9 cellular contexts compared by ENCODE assay signal in the genomic region with DNA sequence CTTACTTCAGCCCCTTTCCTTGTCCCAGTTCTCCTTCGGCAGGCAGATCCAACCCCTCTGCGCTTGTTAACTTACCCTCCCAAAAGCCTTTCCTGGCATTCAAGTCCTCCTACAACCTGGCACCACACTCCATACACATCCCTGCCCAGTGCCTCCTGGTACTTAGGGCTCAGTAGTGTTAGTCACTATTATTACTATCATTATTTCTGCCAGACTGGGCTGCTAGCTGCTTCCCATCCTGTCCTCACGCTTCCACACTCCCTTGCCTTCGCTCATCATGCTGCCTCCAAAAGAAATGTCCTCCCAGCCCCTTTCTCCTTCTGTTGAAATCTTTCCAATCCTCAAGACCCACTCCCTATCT. TPM values are rescaled to one million over a fixed set of nuclear protein-coding genes. Genes with fewer than 3 reads are reported as not detected.
DNase-seq lines count a peak whose midpoint lies in the region; ATAC-seq, FAIRE-seq and TF ChIP-seq lines count a peak whose summit lies in the region.
"Had no signal": no experiment of that assay in that cellular context is flagged by ENCODE, and none has a peak within 500 bp of the region (broad histone marks: within the 10 kb centered on the region; RNA-seq: fewer than 3 reads in every experiment).

No MANE protein-coding gene starts in this region.

- H4K5ac ChIP-seq in H1 (ENCODE audit: insufficient read length, low read depth, low read length): peak overlapping the region; percentile 41

- H3K23me2 ChIP-seq in H1 (ENCODE audit: low read depth, low read length): peaks cover 9% of the 10 kb centered on the region

- no peak overlapping the region for H3K23ac ChIP-seq in H1 (ENCODE audit: insufficient read length)
- no peak overlapping the region for H3K23ac ChIP-seq in neuronal stem cell (ENCODE audit: low read depth, low read length, poor library complexity)

- no peak for TF ChIP-seq CTCF in PC-9 (conservative IDR thresholded peaks at IDR 0.05)
- no peak for TF ChIP-seq CTCF in H1 (IDR thresholded peaks at IDR 0.05; ENCODE audit: control extremely low read depth in 1 of 3, insufficient read depth in 1 of 3, low read depth in 1 of 3, low read length in 3 of 3)
- TF ChIP-seq CTCF in GM10266 (IDR thresholded peaks at IDR 0.05; ENCODE audit: control insufficient read depth, insufficient read depth, low read depth, missing control alignments): no peak

- H3K9ac ChIP-seq in BLaER1 (0 out of 2 replicates have a peak overlapping the region, but pooled peaks have one; percentile 96), H1 (replicated peaks in 1 of 4; ENCODE audit: extremely low read depth in 1 of 4, low read depth in 3 of 4, low read length in 3 of 4) (no peak overlapping the region), neuronal stem cell (ENCODE audit: low read depth, low read length, poor library complexity) (no peak overlapping the region)

- no peak overlapping the region for H4K8ac ChIP-seq in H1 (ENCODE audit: extremely low read depth, insufficient read depth, low read length)
- H4K8ac ChIP-seq in neuronal stem cell (ENCODE audit: low read depth, low read length): no peak overlapping the region

- POLR2A ChIA-PET in PC-9 (lab: Charles Lee; ENCODE audit: unreplicated experiment): interaction anchor here (0.6 to 1.4 kb wide), 2 partner anchors 14 to 17 kb away, joined by 5 to 10 read pairs; no protein-coding TSS in a partner anchor
- POLR2A ChIA-PET in H1 (lab: Charles Lee; ENCODE audit: partially characterized antibody): interaction anchor here (0.8 to 29.3 kb wide), 11 partner anchors 9 to 88 kb away, joined by 3 to 480 read pairs (median 6); no protein-coding TSS in a partner anchor

- H2BK15ac ChIP-seq in H1 (ENCODE audit: low read length) (peak overlapping the region; percentile 66), neuronal stem cell (ENCODE audit: low read length) (no peak overlapping the region)

- TF ChIP-seq POLR2A in H1 (IDR thresholded peaks at IDR 0.05; ENCODE audit: control extremely low read depth in 1 of 2, low read depth in 2 of 2, low read length in 2 of 2): no peak

- H3F3A ChIP-seq in PC-9 (ENCODE audit: insufficient read depth, low read depth): peaks cover 48% of the 10 kb centered on the region

- peak overlapping the region; percentile 29; the same call in 1 of the 2 replicates for H2BK20ac ChIP-seq in H1 (ENCODE audit: low read length)

- BruUV-seq in PC-9 (replicated peaks; lab: Mats Ljungman, UMichigan): no TSS peak

- TF ChIP-seq EP300 in H1 (IDR thresholded peaks at IDR 0.05; ENCODE audit: borderline replicate concordance in 1 of 2, low read depth in 2 of 2, low read length in 2 of 2): no peak

- peak overlapping the region; percentile 92 for H3K4me2 ChIP-seq in BLaER1
- peak overlapping the region; percentile 99 for H3K4me2 ChIP-seq in PC-9
- H3K4me2 ChIP-seq in H1 (ENCODE audit: insufficient read depth in 1 of 2, low read depth in 2 of 2, low read length in 2 of 2): peak overlapping the region; percentile 94 to 99; a peak in 3 of 4 replicates
- H3K4me2 ChIP-seq in neuronal stem cell (ENCODE audit: insufficient read depth, low read length, poor library complexity, severe bottlenecking): no peak overlapping the region

- H3K18ac ChIP-seq in H1 (ENCODE audit: extremely low read depth, low read length) (peak overlapping the region; percentile 91; the same call in 1 of the 2 replicates), neuronal stem cell (ENCODE audit: low read length) (peak overlapping the region; percentile 27)

- H3K27ac ChIP-seq in BLaER1 (peak overlapping the region; percentile 98; the same call in 1 of the 2 replicates), PC-9 (peak overlapping the region; percentile 80), H1 (ENCODE audit: low read depth, low read length) (no peak overlapping the region), neuronal stem cell (replicated peaks; ENCODE audit: low read length) (peak overlapping the region; percentile 76)
- H3K27ac ChIP-seq: HL-60 had no signal

- H3K14ac ChIP-seq in H1 (ENCODE audit: insufficient read length): no peak overlapping the region
- H3K14ac ChIP-seq in neuronal stem cell (ENCODE audit: low read length): peak overlapping the region; percentile 2

- H2BK12ac ChIP-seq in H1 (ENCODE audit: low read depth, low read length) (peak overlapping the region; percentile 96), neuronal stem cell (ENCODE audit: low read length) (no peak overlapping the region)

- 93% methylated on average over 4 of the region's 4 CpGs; no CpG with 5 or more reads in 1 of the 2 experiments for WGBS in H1 (ENCODE audit: extremely low coverage in 1 of 2, insufficient coverage in 1 of 2, insufficient read length in 1 of 2, insufficient replicate concordance in 2 of 2, low coverage in 1 of 2, low lambda C conversion rate in 2 of 2, missing lambda C conversion rate in 1 of 2), 2 experiments
- no CpG with 5 or more reads among the region's 4 CpGs for WGBS in neuronal stem cell (ENCODE audit: extremely low coverage in 2 of 2, insufficient read length in 2 of 2, insufficient replicate concordance in 1 of 2), 2 donors

- peak overlapping the region; percentile 67 for H2AK5ac ChIP-seq in H1 (ENCODE audit: low read depth, low read length)
- H2AK5ac ChIP-seq in neuronal stem cell (ENCODE audit: low read depth, low read length): peak overlapping the region; percentile 36

- H3K56ac ChIP-seq in H1 (replicated peaks; ENCODE audit: insufficient read length, low read depth, low read length): no peak overlapping the region

- peak overlapping the region; percentile 77 for H2AFZ ChIP-seq in PC-9
- H2AFZ ChIP-seq in H1 (ENCODE audit: low read length): no peak overlapping the region; the same call in 1 of the 2 replicates
- peak overlapping the region; percentile 66 for H2AFZ ChIP-seq in neuronal stem cell (ENCODE audit: low read length)

- peak overlapping the region; percentile 100 for H2BK5ac ChIP-seq in H1 (ENCODE audit: low read depth, low read length)
- no peak overlapping the region for H2BK5ac ChIP-seq in neuronal stem cell (ENCODE audit: low read length)

- H3K9me2 ChIP-seq in PC-9 (ENCODE audit: insufficient read depth): no peaks in the 10 kb centered on the region

- H3K9me3 ChIP-seq in BLaER1 (no peaks in the 10 kb centered on the region), PC-9 (ENCODE audit: insufficient read depth, low read depth) (no peaks in the 10 kb centered on the region), H1 (ENCODE audit: insufficient read depth in 2 of 2, low read depth in 1 of 2, low read length in 1 of 2) (no peaks in the 10 kb centered on the region), neuronal stem cell (replicated peaks in 1 of 2; ENCODE audit: control insufficient read depth in 2 of 2, insufficient read depth in 1 of 2, low read depth in 1 of 2, low read length in 2 of 2) (no peaks in the 10 kb centered on the region)

- TF ChIP-seq RAD21 in H1 (IDR thresholded peaks at IDR 0.05 in 1 of 2, conservative IDR thresholded peaks at IDR 0.05 in 1 of 2; ENCODE audit: low read depth in 2 of 2, low read length in 2 of 2): no peak

- CTCF ChIA-PET in PC-9 (lab: Charles Lee): interaction anchor here (1.0 to 1.1 kb wide), 2 partner anchors 8 to 17 kb away, joined by 3 to 5 read pairs; no protein-coding TSS in a partner anchor
- CTCF ChIA-PET in H1 (lab: Charles Lee; ENCODE audit: partially characterized antibody): interaction anchor here (0.7 to 58.8 kb wide), 9 partner anchors 11 to 197 kb away, joined by 3 to 2001 read pairs (median 5); partner anchors contain the start of gene RAPGEF3

- DNase-seq in PC-9 (no peak), H1 (ENCODE audit: low read depth in 1 of 2, low spot score in 2 of 2) (no peak), neuronal stem cell (ENCODE audit: low spot score) (no peak), GM10266 (ENCODE audit: extremely low spot score) (no peak), COLO829 (ENCODE audit: low spot score) (no peak), left lobe of liver (ENCODE audit: low spot score) (no peak)

- H3K79me1 ChIP-seq in H1 (ENCODE audit: low read depth, low read length): peaks cover 8% of the 10 kb centered on the region
- H3K79me1 ChIP-seq in neuronal stem cell (ENCODE audit: low read depth, low read length): peaks cover 4% of the 10 kb centered on the region

- H3K79me2 ChIP-seq in PC-9 (ENCODE audit: low read depth): peaks cover 35% of the 10 kb centered on the region
- H3K79me2 ChIP-seq in H1 (ENCODE audit: control insufficient read depth in 1 of 2, insufficient read depth in 2 of 2, low read length in 2 of 2): peaks cover 0 to 31% of the 10 kb centered on the region in 2 experiments; a peak in 2 of 4 replicates

- intact Hi-C loops in PC-9 (cut with micrococcal nuclease; ENCODE audit: unreplicated experiment): loop anchor here (10.0 kb wide), 1 partner anchor 547 kb away; no protein-coding TSS in a partner anchor

- H3K4ac ChIP-seq in H1 (replicated peaks; ENCODE audit: insufficient read length, low read depth, low read length) (peak overlapping the region; percentile 93), neuronal stem cell (ENCODE audit: low read length) (no peak overlapping the region)

- H3K4me3 ChIP-seq in BLaER1 (no peak overlapping the region), PC-9 (peak overlapping the region; percentile 95; the same call in 1 of the 2 replicates), H1 (ENCODE audit: extremely low read depth in 1 of 4, insufficient read depth in 2 of 4, low read depth in 3 of 4, low read length in 4 of 4) (peak overlapping the region in 1 of 4 experiments; percentile 79; a peak in 2 of 8 replicates), neuronal stem cell (ENCODE audit: low read length in 2 of 2) (peak overlapping the region in 1 of 2 donors; percentile 82)

- peak overlapping the region; percentile 7 for H2BK120ac ChIP-seq in H1 (replicated peaks; ENCODE audit: low read depth, low read length)
- H2BK120ac ChIP-seq in neuronal stem cell (ENCODE audit: low read depth, low read length): no peak overlapping the region

- H4K20me1 ChIP-seq in BLaER1 (peaks cover 24% of the 10 kb centered on the region), PC-9 (ENCODE audit: insufficient read depth) (no peaks in the 10 kb centered on the region; the same call in 1 of the 2 replicates), H1 (replicated peaks in 1 of 2; ENCODE audit: control insufficient read depth in 1 of 2, insufficient read depth in 2 of 2, low read length in 2 of 2) (peaks cover 2 to 6% of the 10 kb centered on the region in 2 experiments)

- H3K4me1 ChIP-seq in BLaER1: peaks cover 70% of the 10 kb centered on the region
- H3K4me1 ChIP-seq in PC-9 (replicated peaks; ENCODE audit: insufficient read depth): peaks cover 81% of the 10 kb centered on the region
- H3K4me1 ChIP-seq in H1 (replicated peaks in 1 of 4; ENCODE audit: control insufficient read depth in 3 of 4, insufficient read depth in 4 of 4, low read length in 3 of 4): peaks cover 1 to 42% (median 34%) of the 10 kb centered on the region in 4 experiments
- H3K4me1 ChIP-seq in neuronal stem cell (ENCODE audit: control insufficient read depth in 2 of 2, insufficient read depth in 1 of 2, low read depth in 1 of 2, low read length in 2 of 2): peaks cover 45 to 46% of the 10 kb centered on the region in 2 donors

- ATAC-seq in left lobe of liver (no peak), HG02642 (IDR thresholded peaks at IDR 0.05; ENCODE audit: poor library complexity, unreplicated experiment) (no peak)

- H3K27me3 ChIP-seq in BLaER1: no peaks in the 10 kb centered on the region
- H3K27me3 ChIP-seq in PC-9 (ENCODE audit: insufficient read depth, low read depth): no peaks in the 10 kb centered on the region
- H3K27me3 ChIP-seq in H1 (replicated peaks in 1 of 4; ENCODE audit: control insufficient read depth in 3 of 4, extremely low read depth in 1 of 4, insufficient read depth in 3 of 4, low read length in 3 of 4): no peaks in the 10 kb centered on the region; a peak in 2 of 7 replicates
- no peaks in the 10 kb centered on the region for H3K27me3 ChIP-seq in neuronal stem cell (ENCODE audit: control insufficient read depth in 3 of 3, insufficient read depth in 3 of 3, low read depth in 1 of 3, low read length in 3 of 3)

- no peak for FAIRE-seq in H1 (lab: Jason Lieb, UNC)

- H3K36me3 ChIP-seq in BLaER1: no peaks in the 10 kb centered on the region
- no peaks in the 10 kb centered on the region for H3K36me3 ChIP-seq in PC-9 (ENCODE audit: low read depth)
- H3K36me3 ChIP-seq in H1 (ENCODE audit: control insufficient read depth in 2 of 4, insufficient read depth in 4 of 4, low read length in 3 of 4): no peaks in the 10 kb centered on the region
- peaks cover 0 to 9% of the 10 kb centered on the region in 2 donors for H3K36me3 ChIP-seq in neuronal stem cell (replicated peaks in 1 of 2; ENCODE audit: control insufficient read depth in 2 of 2, insufficient read depth in 2 of 2, low read length in 2 of 2)

- peak overlapping the region; percentile 98 for H4K91ac ChIP-seq in H1 (replicated peaks; ENCODE audit: insufficient read length, low read length)
- H4K91ac ChIP-seq in neuronal stem cell (ENCODE audit: low read depth, low read length, poor library complexity): no peak overlapping the region

RNA-seq across cellular contexts. Expression of gene HDAC7, which starts 1.6 kb away (rescaled TPM):
- total RNA-seq in PC-9 (2021) (106 and 114 TPM in 2 replicates), left lobe of liver (8.1 TPM)
- total RNA-seq in H1 (2021; fragmentation: NEBNext Ultra II Directional; extraction: Animal tissue kit (Norgen Biotek cat#: 25700)): 82.0 and 84.9 TPM in 2 replicates
- polyA plus RNA-seq in H1 (2011; rRNA removed): 25.5 and 52.0 TPM in 2 replicates
- polyA plus RNA-seq in H1 (2011; cell fraction: cytosol; rRNA removed): 27.2 TPM
- 208 TPM for polyA plus RNA-seq in H1 (2011; cell fraction: nucleus; rRNA removed)
- 46.5 to 68.3 TPM (median 65.5 TPM) in 4 replicates for polyA plus RNA-seq in H1 (2012, experiment 1 of 2)
- 57.8 TPM for polyA plus RNA-seq in H1 (2012, experiment 2 of 2)
- polyA plus RNA-seq in H1 (2013, experiment 1 of 2): 40.9 TPM
- 38.9 TPM for polyA plus RNA-seq in H1 (2013, experiment 2 of 2)
- 11.6 and 23.5 TPM in 2 replicates for polyA minus RNA-seq in H1 (2011; rRNA and poly(A)+ RNA removed)
- 27.2 TPM for polyA minus RNA-seq in H1 (2011; cell fraction: cytosol; rRNA and poly(A)+ RNA removed)
- polyA minus RNA-seq in H1 (2011; cell fraction: nucleus; rRNA and poly(A)+ RNA removed): 48.1 TPM
- polyA plus RNA-seq in neuronal stem cell (2013, experiment 1 of 2): 26.3 TPM
- polyA plus RNA-seq in neuronal stem cell (2013, experiment 2 of 2): 27.4 TPM

RNA-seq across cellular contexts. Expression of gene SLC48A1, which starts 48.3 kb away (rescaled TPM):
- total RNA-seq in PC-9 (2021) (76.4 and 108 TPM in 2 replicates), left lobe of liver (14.1 TPM)
- 14.0 and 14.1 TPM in 2 replicates for total RNA-seq in H1 (2021; fragmentation: NEBNext Ultra II Directional; extraction: Animal tissue kit (Norgen Biotek cat#: 25700))
- 9.5 and 12.1 TPM in 2 replicates for polyA plus RNA-seq in H1 (2011; rRNA removed)
- polyA plus RNA-seq in H1 (2011; cell fraction: cytosol; rRNA removed): 9.6 TPM
- polyA plus RNA-seq in H1 (2011; cell fraction: nucleus; rRNA removed): 16.1 TPM
- 8.3 to 11.4 TPM (median 10.2 TPM) in 4 replicates for polyA plus RNA-seq in H1 (2012, experiment 1 of 2)
- 8.6 TPM for polyA plus RNA-seq in H1 (2012, experiment 2 of 2)
- polyA plus RNA-seq in H1 (2013, experiment 1 of 2): 9.4 TPM
- polyA plus RNA-seq in H1 (2013, experiment 2 of 2): 10.8 TPM
- polyA minus RNA-seq in H1 (2011; rRNA and poly(A)+ RNA removed): 7.2 and 7.3 TPM in 2 replicates
- polyA minus RNA-seq in H1 (2011; cell fraction: cytosol; rRNA and poly(A)+ RNA removed): 6.8 TPM
- 7.3 TPM for polyA minus RNA-seq in H1 (2011; cell fraction: nucleus; rRNA and poly(A)+ RNA removed)
- polyA plus RNA-seq in neuronal stem cell (2013, experiment 1 of 2): 12.5 TPM
- 12.3 TPM for polyA plus RNA-seq in neuronal stem cell (2013, experiment 2 of 2)
